Comparison of ENCODE assay signal across 20 cellular contexts in genomic region chr9:116230233-116230632, GRCh38.
A peak's percentile ranks its signal among the peaks of the same experiment; 100 is the strongest.
DNase-seq lines count a peak whose midpoint lies in the region; ATAC-seq, FAIRE-seq and TF ChIP-seq lines count a peak whose summit lies in the region.
"Had no signal": no experiment of that assay in that cellular context is flagged by ENCODE, and none has a peak within 500 bp of the region (broad histone marks: within the 10 kb centered on the region; RNA-seq: fewer than 3 reads in every experiment).

No MANE protein-coding gene starts in this region.

- TF ChIP-seq CTCF in A549 (IDR thresholded peaks at IDR 0.05) (no peak), chondrocyte (IDR thresholded peaks at IDR 0.05) (no peak), nephron (IDR thresholded peaks at IDR 0.05; ENCODE audit: unreplicated experiment in 3 of 3) (no peak)

- TF ChIP-seq POLR2A in A549 (IDR thresholded peaks at IDR 0.05; ENCODE audit: low read length), result no peak

- H3K4me3 Mint-ChIP-seq in chondrocyte (ENCODE audit: unreplicated experiment) (no peak overlapping the region), nephron (no peak overlapping the region)
- H3K4me3 Mint-ChIP-seq: B cell; CD8-positive, alpha-beta T cell had no signal

- POLR2A ChIA-PET in A549 (lab: Yijun Ruan, JAX), result interaction anchor here (1.3 kb wide), 1 partner anchor 285 kb away, joined by 3 read pairs; no protein-coding TSS in a partner anchor

- H3K4me1 Mint-ChIP-seq in chondrocyte (ENCODE audit: low read depth) (peaks cover 66% of the 10 kb centered on the region), nephron (peaks cover 32% of the 10 kb centered on the region)
- H3K4me1 Mint-ChIP-seq: B cell had no signal

- peak; percentile 63 for FAIRE-seq in A549 (lab: Jason Lieb, UNC)
- FAIRE-seq: GM12878, GM19239, HepG2 had no signal

- TF ChIP-seq EP300 in A549 (IDR thresholded peaks at IDR 0.05), result no peak

- H3K36me3 ChIP-seq in Karpas-422 (ENCODE audit: insufficient read depth, low read length), result no peaks in the 10 kb centered on the region
- H3K36me3 ChIP-seq: BLaER1 treated with 17β-estradiol and CSF1 and Interleukin-3, amounts not matched to agents 10 nM and 100 nM; HAP-1 had no signal

- H3K79me2 ChIP-seq in Karpas-422 (ENCODE audit: low read length), result no peaks in the 10 kb centered on the region

- CTCF ChIA-PET in A549 (lab: Yijun Ruan, JAX), result interaction anchor here (2.2 kb wide), 1 partner anchor 637 kb away, joined by 6 read pairs; no protein-coding TSS in a partner anchor

- H3K9me3 ChIP-seq in A549 (no peaks in the 10 kb centered on the region), Karpas-422 (ENCODE audit: low read length) (no peaks in the 10 kb centered on the region)
- H3K9me3 ChIP-seq: BLaER1 treated with 17β-estradiol and CSF1 and Interleukin-3, amounts not matched to agents 10 nM and 100 nM; HAP-1 had no signal

- peaks cover 81% of the 10 kb centered on the region for H3K4me1 ChIP-seq in A549
- H3K4me1 ChIP-seq in Karpas-422 (ENCODE audit: low read length), result peaks cover 60% of the 10 kb centered on the region
- H3K4me1 ChIP-seq: HAP-1 had no signal

- peak overlapping the region; percentile 91 to 95 for H3K27ac ChIP-seq in A549
- H3K27ac ChIP-seq in Karpas-422 (ENCODE audit: low read length), result no peak overlapping the region
- H3K27ac ChIP-seq: BLaER1 treated with 17β-estradiol and CSF1 and Interleukin-3, amounts not matched to agents 10 nM and 100 nM; GM23248 had no signal

- no peaks in the 10 kb centered on the region for H4K20me1 ChIP-seq in Karpas-422 (ENCODE audit: insufficient read depth, low read depth, low read length)
- H4K20me1 ChIP-seq: BLaER1 treated with 17β-estradiol and CSF1 and Interleukin-3, amounts not matched to agents 10 nM and 100 nM had no signal

- H3K4me2 ChIP-seq in A549 (peak overlapping the region; percentile 66; the same call in 1 of the 3 replicates), Karpas-422 (ENCODE audit: low read depth, low read length, poor library complexity, severe bottlenecking) (peak overlapping the region; percentile 28)
- H3K4me2 ChIP-seq: BLaER1 treated with 17β-estradiol and CSF1 and Interleukin-3, amounts not matched to agents 10 nM and 100 nM had no signal

- TF ChIP-seq RAD21 in A549 (conservative IDR thresholded peaks at IDR 0.05 in 1 of 2, IDR thresholded peaks at IDR 0.05 in 1 of 2), result no peak

- DNase-seq in A549 (ENCODE audit: low read depth in 1 of 2, low spot score in 1 of 2), result no peak
- DNase-seq in Karpas-422, result no peak
- no peak for DNase-seq in chondrocyte (ENCODE audit: low spot score)
- DNase-seq in GM03348 (ENCODE audit: low spot score), result no peak
- DNase-seq in ACHN, result no peak
- DNase-seq: 8988T; Calu3; CD8-positive, alpha-beta T cell; DMS79 treated with DMSO at 0.1 percent for 48 hours; GF-D8; GM23248 had no signal

- peaks cover 46% of the 10 kb centered on the region for H3K36me3 Mint-ChIP-seq in chondrocyte (ENCODE audit: low read depth)
- H3K36me3 Mint-ChIP-seq in nephron (ENCODE audit: low read depth), result peaks cover 15% of the 10 kb centered on the region
- H3K36me3 Mint-ChIP-seq: CD8-positive, alpha-beta T cell had no signal

- no peak overlapping the region for H2AFZ ChIP-seq in Karpas-422 (ENCODE audit: low read length)
- H2AFZ ChIP-seq: GM23248 had no signal

- in situ Hi-C loops in ACHN (cut with HindIII; ENCODE audit: low pct_ligation_motif_present, low pct_unique_long_range_greater_than_20kb, low sequenced_read_pairs), result no loop called here

- H3K4me3 ChIP-seq in A549 (no peak overlapping the region), Karpas-422 (ENCODE audit: low read length) (no peak overlapping the region; the same call in 1 of the 2 replicates)
- H3K4me3 ChIP-seq: BLaER1 treated with 17β-estradiol and CSF1 and Interleukin-3, amounts not matched to agents 10 nM and 100 nM; GM12878; GM23248; HAP-1 had no signal

- peak overlapping the region; percentile 58 for H3K27ac Mint-ChIP-seq in chondrocyte (ENCODE audit: unreplicated experiment)
- H3K27ac Mint-ChIP-seq in nephron, result peak overlapping the region in 2 of 3 experiments; percentile 39 to 58
- H3K27ac Mint-ChIP-seq: B cell; CD8-positive, alpha-beta T cell had no signal

- H3K27me3 Mint-ChIP-seq in chondrocyte (ENCODE audit: low read depth) (no peaks in the 10 kb centered on the region), nephron (ENCODE audit: low read depth) (peaks cover 12% of the 10 kb centered on the region)

- no peaks in the 10 kb centered on the region for H3K9me2 ChIP-seq in Karpas-422 (replicated peaks; ENCODE audit: insufficient read depth, low read length)

- H3K27me3 ChIP-seq in Karpas-422 (ENCODE audit: low read length), result no peaks in the 10 kb centered on the region
- H3K27me3 ChIP-seq: BLaER1 treated with 17β-estradiol and CSF1 and Interleukin-3, amounts not matched to agents 10 nM and 100 nM had no signal

- no peak overlapping the region for H3K9ac ChIP-seq in Karpas-422 (ENCODE audit: low read length)
- H3K9ac ChIP-seq: BLaER1 treated with 17β-estradiol and CSF1 and Interleukin-3, amounts not matched to agents 10 nM and 100 nM; GM23248 had no signal

- H3K9me3 Mint-ChIP-seq in chondrocyte (ENCODE audit: low read depth) (no peaks in the 10 kb centered on the region), nephron (no peaks in the 10 kb centered on the region)

- no peak for ATAC-seq in A549
- no peak for ATAC-seq in GM21717 (IDR thresholded peaks at IDR 0.05; ENCODE audit: unreplicated experiment)
- ATAC-seq in GM19023 (IDR thresholded peaks at IDR 0.05; ENCODE audit: unreplicated experiment), result no peak
- ATAC-seq: CD8-positive, alpha-beta T cell; GM12878; HepG2 had no signal

TF ChIP-seq in A549, 52 proteins besides CTCF, POLR2A, EP300 and RAD21:
- TF ChIP-seq HOXB13 (CRISPR knock-in tag; IDR thresholded peaks at IDR 0.05; ENCODE audit: low read depth) (peak; percentile 43; the same call in 1 of the 2 replicates), FOSB (CRISPR knock-in tag; IDR thresholded peaks at IDR 0.05) (0 out of 2 replicates have a peak, but pooled peaks have one; percentile 18), ELK1 (IDR thresholded peaks at IDR 0.05; ENCODE audit: low read depth, low read length) (no peak), HOXA7 (CRISPR knock-in tag; IDR thresholded peaks at IDR 0.05) (no peak)
TF ChIP-seq in A549: peak in this region for 2.
